ENCODE assay signal across 7 cellular contexts in the genomic region with DNA sequence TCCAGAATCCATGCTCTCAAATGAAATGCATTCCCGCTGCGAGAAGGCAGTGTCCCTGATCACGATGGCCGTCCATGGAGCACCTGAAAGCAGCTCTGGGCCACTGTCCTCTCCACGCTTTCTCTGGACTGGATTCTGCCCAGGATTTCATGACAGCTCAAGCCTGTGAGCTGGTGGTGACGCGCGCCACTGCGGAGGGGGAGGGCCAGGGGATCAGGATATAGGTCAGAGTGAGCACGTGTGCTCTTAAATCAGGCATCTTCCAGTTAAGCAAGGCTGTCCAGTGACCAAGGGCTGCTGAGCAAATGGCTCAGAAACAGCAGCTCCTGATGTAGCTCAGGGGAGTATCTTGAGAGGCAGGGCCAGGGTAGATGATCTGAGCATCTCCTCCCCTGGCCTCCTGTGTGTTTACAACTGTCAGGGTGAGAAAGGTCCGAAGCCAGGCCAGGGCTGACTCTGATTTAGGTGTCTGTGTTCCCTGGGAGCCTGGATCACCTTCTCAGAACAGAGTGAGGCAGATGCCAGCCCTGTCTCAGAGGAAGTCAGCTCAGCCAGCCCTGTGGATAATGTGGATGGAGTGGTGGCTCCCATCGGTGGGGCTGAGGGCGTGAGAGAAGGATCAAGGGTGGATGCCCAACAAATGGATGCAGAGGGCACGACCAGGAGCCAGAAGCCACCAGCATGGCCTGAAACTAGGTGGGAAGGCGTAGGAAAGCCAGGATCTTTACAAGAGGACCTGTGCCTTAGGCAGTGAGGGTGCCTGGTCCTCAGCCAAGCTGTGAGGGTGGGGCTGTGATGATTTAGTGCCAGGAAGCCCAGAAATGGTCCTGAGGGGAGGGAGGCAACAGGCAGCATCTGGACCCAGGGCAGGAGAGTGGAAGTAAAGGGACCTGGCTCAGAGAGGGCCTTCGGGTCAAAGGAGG. TPM values are rescaled to one million over a fixed set of nuclear protein-coding genes. Genes with fewer than 3 reads are reported as not detected.
A peak's percentile ranks its signal among the peaks of the same experiment; 100 is the strongest.
DNase-seq lines count a peak whose midpoint lies in the region; ATAC-seq and FAIRE-seq lines count a peak whose summit lies in the region.

No MANE protein-coding gene starts in this region.

- H3K4me1 ChIP-seq in iPS-15b (ENCODE audit: control insufficient read depth, insufficient read depth, low read length): no peaks in the 10 kb centered on the region

- H3K9me3 ChIP-seq in iPS-15b (ENCODE audit: control insufficient read depth, insufficient read depth, low read length): no peaks in the 10 kb centered on the region

- no peaks in the 10 kb centered on the region for H3K27me3 Mint-ChIP-seq in IgD-negative memory B cell
- no peaks in the 10 kb centered on the region for H3K27me3 Mint-ChIP-seq in activated naive CD8-positive, alpha-beta T cell treated with anti-CD3 and anti-CD28 coated beads, Interleukin-2, amount 10 ng/mL, durations not matched to agents 7 days and 5 days

- H3K9ac ChIP-seq in iPS-15b (ENCODE audit: low read depth, low read length): peak overlapping the region; percentile 26

- peak overlapping the region in 2 of 3 donors; percentile 71 to 95 for H3K27ac Mint-ChIP-seq in IgD-negative memory B cell
- peak overlapping the region; percentile 56 for H3K27ac Mint-ChIP-seq in activated naive CD8-positive, alpha-beta T cell treated with anti-CD3 and anti-CD28 coated beads, Interleukin-2, amount 10 ng/mL, durations not matched to agents 7 days and 5 days

- ATAC-seq in activated naive CD8-positive, alpha-beta T cell treated with anti-CD3 and anti-CD28 coated beads, Interleukin-2, amount 10 ng/mL, durations not matched to agents 7 days and 5 days (ENCODE audit: low read depth): peak; percentile 28
- ATAC-seq in GM18907 (IDR thresholded peaks at IDR 0.05; ENCODE audit: unreplicated experiment): no peak

- H3K4me3 Mint-ChIP-seq in IgD-negative memory B cell: peak overlapping the region in 1 of 4 donors; percentile 61
- no peak overlapping the region for H3K4me3 Mint-ChIP-seq in activated naive CD8-positive, alpha-beta T cell treated with anti-CD3 and anti-CD28 coated beads, Interleukin-2, amount 10 ng/mL, durations not matched to agents 7 days and 5 days

- H3K36me3 Mint-ChIP-seq in IgD-negative memory B cell: peaks cover 8% of the 10 kb centered on the region
- peaks cover 38% of the 10 kb centered on the region for H3K36me3 Mint-ChIP-seq in activated naive CD8-positive, alpha-beta T cell treated with anti-CD3 and anti-CD28 coated beads, Interleukin-2, amount 10 ng/mL, durations not matched to agents 7 days and 5 days

- H3K4me3 ChIP-seq in iPS-15b (ENCODE audit: low read depth, low read length): no peak overlapping the region

- H3K9me3 Mint-ChIP-seq in IgD-negative memory B cell: no peaks in the 10 kb centered on the region
- H3K9me3 Mint-ChIP-seq in activated naive CD8-positive, alpha-beta T cell treated with anti-CD3 and anti-CD28 coated beads, Interleukin-2, amount 10 ng/mL, durations not matched to agents 7 days and 5 days: no peaks in the 10 kb centered on the region

- no peak for DNase-seq in activated naive CD8-positive, alpha-beta T cell treated with anti-CD3 and anti-CD28 coated beads, Interleukin-2, amount 10 ng/mL, durations not matched to agents 7 days and 5 days
- peak; percentile 18 for DNase-seq in stimulated activated CD8-positive, alpha-beta memory T cell treated with anti-CD3 and anti-CD28 coated beads, Interleukin-4, amount 100 ng/mL, for 48 hours
- no peak for DNase-seq in putamen (ENCODE audit: low spot score)
- no peak for DNase-seq in RCC 7860 (ENCODE audit: low spot score)

- peaks cover 11 to 21% (median 15%) of the 10 kb centered on the region in 3 donors for H3K4me1 Mint-ChIP-seq in IgD-negative memory B cell
- peaks cover 19% of the 10 kb centered on the region for H3K4me1 Mint-ChIP-seq in activated naive CD8-positive, alpha-beta T cell treated with anti-CD3 and anti-CD28 coated beads, Interleukin-2, amount 10 ng/mL, durations not matched to agents 7 days and 5 days

- H3K36me3 ChIP-seq in iPS-15b (ENCODE audit: control insufficient read depth, insufficient read depth, low read length): no peaks in the 10 kb centered on the region

- FAIRE-seq in RCC 7860 (lab: Jason Lieb, UNC): no peak

- POLR2A ChIA-PET in activated naive CD8-positive, alpha-beta T cell treated with anti-CD3 and anti-CD28 coated beads, Interleukin-2, amount 10 ng/mL, durations not matched to agents 7 days and 5 days (lab: Charles Lee): interaction anchor here (1.0 to 1.4 kb wide), 2 partner anchors 12 to 150 kb away, joined by 3 to 4 read pairs; no protein-coding TSS in a partner anchor

- H3K27me3 ChIP-seq in iPS-15b (ENCODE audit: control insufficient read depth, insufficient read depth, low read length): no peaks in the 10 kb centered on the region

RNA-seq across cellular contexts. Expression of gene ELK3, which starts 55.3 kb away (rescaled TPM):
- 17.9 TPM for polyA plus RNA-seq in IgD-negative memory B cell
- total RNA-seq in activated naive CD8-positive, alpha-beta T cell treated with anti-CD3 and anti-CD28 coated beads, Interleukin-2, amount 10 ng/mL, durations not matched to agents 7 days and 5 days: 10 to 100 TPM; 19.1 to 19.4 TPM
